Comparison of ENCODE assay signal across 16 cellular contexts in the genomic region with DNA sequence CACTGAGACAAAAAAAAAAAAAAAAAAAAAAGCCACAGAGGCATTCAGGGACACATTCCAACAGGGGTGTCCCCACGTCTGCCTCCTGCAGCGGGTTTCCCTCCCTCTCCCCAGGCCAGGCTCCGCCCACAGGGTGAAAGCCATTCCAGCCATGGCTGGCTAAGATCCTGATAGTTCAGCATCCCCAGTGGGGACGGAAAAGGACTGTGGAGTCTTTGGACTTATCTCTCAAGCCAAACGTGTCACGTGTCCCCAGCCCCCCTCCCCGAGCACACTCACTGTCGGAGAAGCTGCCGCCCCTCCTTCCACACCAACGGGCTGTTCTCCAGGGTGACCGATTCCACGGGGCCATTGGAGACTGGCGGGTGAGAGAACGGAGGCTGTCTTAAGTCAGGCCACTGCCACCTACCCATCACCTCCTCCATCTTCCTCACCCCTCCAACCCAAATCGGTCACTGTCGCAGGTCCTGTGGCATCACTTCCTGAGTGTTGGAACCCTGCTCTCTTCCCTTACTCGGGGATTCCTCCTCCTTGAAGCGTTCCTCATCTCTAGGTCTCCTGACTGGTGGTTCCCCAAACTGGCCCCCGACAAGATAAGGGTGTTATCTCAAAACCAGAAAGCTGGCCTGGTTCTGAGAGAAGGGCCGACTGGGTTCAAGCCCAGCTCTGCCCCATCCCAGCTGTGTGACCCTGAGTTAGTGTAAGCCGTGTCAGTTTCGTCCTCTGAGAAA. TPM values are rescaled to one million over a fixed set of nuclear protein-coding genes. Genes with fewer than 3 reads are reported as not detected.
A peak's percentile ranks its signal among the peaks of the same experiment; 100 is the strongest.
DNase-seq lines count a peak whose midpoint lies in the region; ATAC-seq, FAIRE-seq and TF ChIP-seq lines count a peak whose summit lies in the region.
"Had no signal": no experiment of that assay in that cellular context is flagged by ENCODE, and none has a peak within 500 bp of the region (broad histone marks: within the 10 kb centered on the region; RNA-seq: fewer than 3 reads in every experiment).

No MANE protein-coding gene starts in this region.

- DNase-seq in IMR-90 = no peak
- peak; percentile 87 for DNase-seq in kidney
- peak; percentile 55 for DNase-seq in testis
- no peak for DNase-seq in MM.1S
- no peak for DNase-seq in foreskin fibroblast
- DNase-seq in substantia nigra (lab: John Stamatoyannopoulos, UW) = no peak
- no peak for DNase-seq in SHP77 treated with DMSO at 0.1 percent for 48 hours (lab: John Stamatoyannopoulos, UW)
- DNase-seq: gastrocnemius medialis; NCI-H2081 treated with DMSO at 0.1 percent for 48 hours; NCI-H69; Peyer's patch; stimulated activated CD4-positive, alpha-beta T cell treated with anti-CD3 and anti-CD28 coated beads, Interleukin-15, amount 100 ng/mL, for 24 hours had no signal

- H3K14ac ChIP-seq in IMR-90 (replicated peaks; ENCODE audit: low read depth, low read length) = no peak overlapping the region

- H3K23ac ChIP-seq in IMR-90 (ENCODE audit: low read depth, low read length) = no peak overlapping the region

- BruUV-seq in IMR-90 (replicated peaks; lab: Mats Ljungman, UMichigan) = no TSS peak

- H2AK9ac ChIP-seq in IMR-90 (replicated peaks; ENCODE audit: low read depth, low read length, poor library complexity) = peak overlapping the region; percentile 33

- no peak overlapping the region for H3K18ac ChIP-seq in IMR-90 (ENCODE audit: low read depth, low read length)

- no peaks in the 10 kb centered on the region for H3K27me3 Mint-ChIP-seq in brain
- H3K27me3 Mint-ChIP-seq: activated T-helper 17 cell treated with anti-CD3 and anti-CD28 coated beads, Interleukin-2, amount 50 U/mL, for 72 hours had no signal

- H2BK15ac ChIP-seq in IMR-90 (ENCODE audit: low read depth, low read length) = no peak overlapping the region

- H2AFZ ChIP-seq in IMR-90 (replicated peaks; ENCODE audit: low read length, poor library complexity) (no peak overlapping the region), MM.1S (ENCODE audit: low read length) (no peak overlapping the region)

- H3K4me1 Mint-ChIP-seq in brain = peaks cover 24% of the 10 kb centered on the region

- 57% methylated on average over 10 of the region's 22 CpGs; no CpG with 5 or more reads in 1 of the 2 experiments for WGBS in IMR-90 (ENCODE audit: extremely low coverage in 2 of 2, insufficient read length in 1 of 2), 2 experiments
- WGBS in testis, 2 donors = 40 to 62% methylated on average over 18 to 22 of the region's 22 CpGs

- ATAC-seq in IMR-90 (ENCODE audit: low read depth) = peak; percentile 22; the same call in 1 of the 2 replicates
- ATAC-seq: activated T-helper 17 cell treated with anti-CD3 and anti-CD28 coated beads, Interleukin-2, amount 50 U/mL, for 72 hours; gastrocnemius medialis had no signal

- no peak overlapping the region for H4K5ac ChIP-seq in IMR-90 (ENCODE audit: low read depth, low read length)

- TF ChIP-seq POLR2A in IMR-90 (IDR thresholded peaks at IDR 0.05; ENCODE audit: low read depth, low read length) (no peak), testis (IDR thresholded peaks at IDR 0.05) (no peak)

- H3K4me3 Mint-ChIP-seq in brain = no peak overlapping the region
- H3K4me3 Mint-ChIP-seq: activated T-helper 17 cell treated with anti-CD3 and anti-CD28 coated beads, Interleukin-2, amount 50 U/mL, for 72 hours had no signal

- peaks cover 57% of the 10 kb centered on the region for H3K36me3 Mint-ChIP-seq in brain

- no peak overlapping the region for H2BK20ac ChIP-seq in IMR-90 (ENCODE audit: low read depth, low read length)

- H3K27me3 ChIP-seq in IMR-90 (ENCODE audit: control insufficient read depth, insufficient read depth, low read length) (no peaks in the 10 kb centered on the region), testis (no peaks in the 10 kb centered on the region), MM.1S (replicated peaks; ENCODE audit: insufficient read depth, low read length) (no peaks in the 10 kb centered on the region)
- H3K27me3 ChIP-seq: BLaER1 treated with 17β-estradiol and CSF1 and Interleukin-3, amounts not matched to agents 10 nM and 100 nM; gastrocnemius medialis; Peyer's patch had no signal

- H4K20me1 ChIP-seq in IMR-90 (ENCODE audit: insufficient read depth, low read length) (peaks cover 85% of the 10 kb centered on the region), MM.1S (ENCODE audit: insufficient read depth, low read length) (peaks cover 21% of the 10 kb centered on the region)

- H3K4ac ChIP-seq in IMR-90 (ENCODE audit: low read depth, low read length) = peak overlapping the region; percentile 11; the same call in 1 of the 2 replicates

- H2AK5ac ChIP-seq in IMR-90 (ENCODE audit: low read depth, low read length) = peak overlapping the region; percentile 36

- H3K9ac ChIP-seq in IMR-90 (ENCODE audit: low read depth, low read length) (no peak overlapping the region; the same call in 1 of the 2 replicates), kidney (ENCODE audit: low read length in 2 of 2) (no peak overlapping the region), MM.1S (ENCODE audit: low read length) (no peak overlapping the region)

- FAIRE-seq in kidney (lab: Jason Lieb, UNC) = no peak
- FAIRE-seq: islet of Langerhans had no signal

- H3K4me3 ChIP-seq in IMR-90 (ENCODE audit: insufficient read depth, low read depth, low read length) (no peak overlapping the region), kidney (ENCODE audit: low read length in 2 of 2) (no peak overlapping the region), testis (no peak overlapping the region), MM.1S (ENCODE audit: low read length) (no peak overlapping the region), foreskin fibroblast (ENCODE audit: low read depth in 1 of 2, low read length in 2 of 2) (no peak overlapping the region)
- H3K4me3 ChIP-seq: BLaER1 treated with 17β-estradiol and CSF1 and Interleukin-3, amounts not matched to agents 10 nM and 100 nM; gastrocnemius medialis; Peyer's patch had no signal

- H3K79me2 ChIP-seq in MM.1S (ENCODE audit: low read length) = peaks cover 84% of the 10 kb centered on the region

- H3K27ac Mint-ChIP-seq in brain = peak overlapping the region in 3 of 5 experiments; percentile 26 to 57 (median 43)
- H3K27ac Mint-ChIP-seq: activated T-helper 17 cell treated with anti-CD3 and anti-CD28 coated beads, Interleukin-2, amount 50 U/mL, for 72 hours had no signal

- TF ChIP-seq RAD21 in IMR-90 (IDR thresholded peaks at IDR 0.05; ENCODE audit: low read length) = no peak

- TF ChIP-seq CTCF in IMR-90 (conservative IDR thresholded peaks at IDR 0.05; ENCODE audit: low read depth, low read length) = no peak
- no peak for TF ChIP-seq CTCF in brain (conservative IDR thresholded peaks at IDR 0.05)
- no peak for TF ChIP-seq CTCF in kidney (IDR thresholded peaks at IDR 0.05; ENCODE audit: borderline replicate concordance, extremely low read depth, insufficient read depth)
- no peak for TF ChIP-seq CTCF in testis (IDR thresholded peaks at IDR 0.05)
- no peak for TF ChIP-seq CTCF in MM.1S (IDR thresholded peaks at IDR 0.05; ENCODE audit: low read length)
- no peak for TF ChIP-seq CTCF in foreskin fibroblast (IDR thresholded peaks at IDR 0.05; ENCODE audit: low read depth, low read length)

- dilution Hi-C loops in IMR-90 (cut with HindIII; ENCODE audit: low sequenced_read_pairs, unreplicated experiment) = no loop called here

- H3K9me2 ChIP-seq in MM.1S (replicated peaks; ENCODE audit: insufficient read depth, low read length) = no peaks in the 10 kb centered on the region

- no peaks in the 10 kb centered on the region for H3K9me3 Mint-ChIP-seq in brain
- H3K9me3 Mint-ChIP-seq: activated T-helper 17 cell treated with anti-CD3 and anti-CD28 coated beads, Interleukin-2, amount 50 U/mL, for 72 hours had no signal

- intact Hi-C loops in IMR-90 (cut with micrococcal nuclease) (no loop called here), kidney (cut with DNase I) (no loop called here), testis (cut with DNase I; ENCODE audit: low total_unique reads) (no loop called here)

- H3K9me1 ChIP-seq in IMR-90 (ENCODE audit: insufficient read depth, low read length) = peaks cover 30% of the 10 kb centered on the region

- H3K4me2 ChIP-seq in IMR-90 (ENCODE audit: low read depth, low read length) = no peak overlapping the region
- H3K4me2 ChIP-seq in MM.1S (ENCODE audit: low read depth, low read length) = no peak overlapping the region

- H3F3A ChIP-seq in MM.1S (ENCODE audit: insufficient read depth, low read length) = no peaks in the 10 kb centered on the region

- H4K8ac ChIP-seq in IMR-90 (ENCODE audit: low read depth in 2 of 2, low read length in 2 of 2) = peak overlapping the region in 1 of 2 experiments; percentile 12; a peak in 1 of 4 replicates

- no peak overlapping the region for H4K91ac ChIP-seq in IMR-90 (ENCODE audit: insufficient read depth, low read depth, low read length)

- H3K4me1 ChIP-seq in IMR-90 (ENCODE audit: control insufficient read depth, insufficient read depth, low read length) (peaks cover 32% of the 10 kb centered on the region), kidney (ENCODE audit: control insufficient read depth in 1 of 2, insufficient read depth in 1 of 2, low read depth in 1 of 2, low read length in 2 of 2) (peaks cover 0 to 5% of the 10 kb centered on the region in 2 donors), testis (peaks cover 21% of the 10 kb centered on the region), MM.1S (ENCODE audit: low read length) (no peaks in the 10 kb centered on the region)
- H3K4me1 ChIP-seq: Peyer's patch had no signal

- peaks cover 42 to 83% of the 10 kb centered on the region in 2 experiments for H3K79me1 ChIP-seq in IMR-90 (ENCODE audit: low read depth in 1 of 2, low read length in 2 of 2)

- in situ Hi-C loops in IMR-90 (cut with MboI; ENCODE audit: low sequenced_read_pairs) = no loop called here

- H3K56ac ChIP-seq in IMR-90 (ENCODE audit: extremely low read depth, insufficient read depth, low read length) = no peak overlapping the region

- POLR2A ChIA-PET in IMR-90 (lab: Charles Lee; ENCODE audit: unreplicated experiment) = no interaction called here

- H2BK5ac ChIP-seq in IMR-90 (ENCODE audit: low read depth, low read length, poor library complexity, severe bottlenecking) = no peak overlapping the region

- H3K27ac ChIP-seq in IMR-90 (ENCODE audit: insufficient read depth, low read length) = peak overlapping the region; percentile 19; the same call in 1 of the 2 replicates
- H3K27ac ChIP-seq in kidney (ENCODE audit: low read depth in 2 of 2, low read length in 2 of 2) = no peak overlapping the region
- H3K27ac ChIP-seq in testis = peak overlapping the region in 1 of 2 donors; percentile 15
- no peak overlapping the region for H3K27ac ChIP-seq in MM.1S (ENCODE audit: low read length)
- no peak overlapping the region for H3K27ac ChIP-seq in substantia nigra (ENCODE audit: low read depth, low read length, poor library complexity, severe bottlenecking)
- H3K27ac ChIP-seq: BLaER1 treated with 17β-estradiol and CSF1 and Interleukin-3, amounts not matched to agents 10 nM and 100 nM; Peyer's patch had no signal

- H3K9me3 ChIP-seq in IMR-90 (ENCODE audit: control insufficient read depth, insufficient read depth, low read length) (no peaks in the 10 kb centered on the region), kidney (ENCODE audit: control insufficient read depth in 1 of 2, low read length in 2 of 2) (no peaks in the 10 kb centered on the region), testis (no peaks in the 10 kb centered on the region), MM.1S (replicated peaks; ENCODE audit: insufficient read depth, low read length) (no peaks in the 10 kb centered on the region)
- H3K9me3 ChIP-seq: BLaER1 treated with 17β-estradiol and CSF1 and Interleukin-3, amounts not matched to agents 10 nM and 100 nM; gastrocnemius medialis; Peyer's patch had no signal

- no peak overlapping the region for H2BK120ac ChIP-seq in IMR-90 (ENCODE audit: low read depth, low read length)

- CTCF ChIA-PET in IMR-90 (lab: Yijun Ruan, JAX) = no interaction called here

- H3K36me3 ChIP-seq in IMR-90 (ENCODE audit: control insufficient read depth, insufficient read depth, low read length) (peaks cover 51% of the 10 kb centered on the region), kidney (ENCODE audit: control insufficient read depth in 1 of 2, insufficient read depth in 2 of 2, low read length in 2 of 2) (peaks cover 21 to 22% of the 10 kb centered on the region in 2 donors), testis (ENCODE audit: low read depth, missing control alignments) (no peaks in the 10 kb centered on the region), MM.1S (replicated peaks; ENCODE audit: insufficient read depth, low read length) (peaks cover 5% of the 10 kb centered on the region)

RNA-seq across cellular contexts. Expression of a gene that starts 9.1 kb away (rescaled TPM):
- total RNA-seq in IMR-90 (2012; rRNA removed) = 5.8 and 6.1 TPM in 2 replicates
- 25.3 and 28.5 TPM in 2 replicates for polyA plus RNA-seq in IMR-90 (2012; rRNA removed)
- polyA plus RNA-seq in IMR-90 (2012; cell fraction: cytosol; rRNA removed) = 22.3 and 36.1 TPM in 2 replicates
- polyA plus RNA-seq in IMR-90 (2012; cell fraction: nucleus; rRNA removed; ENCODE audit: low replicate concordance) = 50.3 and 64.5 TPM in 2 replicates
- 9.0 TPM for polyA plus RNA-seq in brain (ENCODE audit: insufficient read depth, low read depth, low replicate concordance)
- total RNA-seq in kidney = 20.5 TPM
- 11.8 TPM for polyA plus RNA-seq in kidney (ENCODE audit: insufficient read depth, low read depth, low replicate concordance)
- total RNA-seq in testis = 10 to 100 TPM; 33.0 to 37.2 TPM
- polyA plus RNA-seq in testis (ENCODE audit: insufficient read depth, low read depth, low replicate concordance) = 22.9 TPM

RNA-seq across cellular contexts. Expression of a gene that starts 9.5 kb away (rescaled TPM):
- 36.7 and 37.8 TPM in 2 replicates for total RNA-seq in IMR-90 (2012; rRNA removed)
- 112 and 127 TPM in 2 replicates for polyA plus RNA-seq in IMR-90 (2012; rRNA removed)
- 111 and 127 TPM in 2 replicates for polyA plus RNA-seq in IMR-90 (2012; cell fraction: cytosol; rRNA removed)
- 158 and 365 TPM in 2 replicates for polyA plus RNA-seq in IMR-90 (2012; cell fraction: nucleus; rRNA removed; ENCODE audit: low replicate concordance)
- 104 TPM for polyA plus RNA-seq in brain (ENCODE audit: insufficient read depth, low read depth, low replicate concordance)
- total RNA-seq in kidney = 74.9 TPM
- polyA plus RNA-seq in kidney (ENCODE audit: insufficient read depth, low read depth, low replicate concordance) = 31.5 TPM
- 100 to 1,000 TPM; 229 to 308 TPM for total RNA-seq in testis
- polyA plus RNA-seq in testis (ENCODE audit: insufficient read depth, low read depth, low replicate concordance) = 213 TPM

RNA-seq across cellular contexts. Expression of a gene that starts 19.8 kb away (rescaled TPM):
- 9.9 and 10.0 TPM in 2 replicates for total RNA-seq in IMR-90 (2012; rRNA removed)
- polyA plus RNA-seq in IMR-90 (2012; rRNA removed) = 18.8 and 19.6 TPM in 2 replicates
- 8.8 and 25.6 TPM in 2 replicates for polyA plus RNA-seq in IMR-90 (2012; cell fraction: cytosol; rRNA removed)
- 44.4 and 97.9 TPM in 2 replicates for polyA plus RNA-seq in IMR-90 (2012; cell fraction: nucleus; rRNA removed; ENCODE audit: low replicate concordance)
- 42.0 TPM for polyA plus RNA-seq in brain (ENCODE audit: insufficient read depth, low read depth, low replicate concordance)
- 69.8 TPM for total RNA-seq in kidney
- polyA plus RNA-seq in kidney (ENCODE audit: insufficient read depth, low read depth, low replicate concordance) = 26.7 TPM
- total RNA-seq in testis = 10 to 100 TPM; 25.6 to 35.4 TPM
- 22.6 TPM for polyA plus RNA-seq in testis (ENCODE audit: insufficient read depth, low read depth, low replicate concordance)

RNA-seq across cellular contexts. Expression of a gene that starts 51.7 kb away (rescaled TPM):
- total RNA-seq in IMR-90 (2012; rRNA removed) (105 and 142 TPM in 2 replicates), kidney (93.9 TPM), testis (10 to 100 TPM; 58.1 to 69.9 TPM)
- polyA plus RNA-seq in IMR-90 (2012; rRNA removed) (155 and 171 TPM in 2 replicates), brain (ENCODE audit: insufficient read depth, low read depth, low replicate concordance) (175 TPM), kidney (ENCODE audit: insufficient read depth, low read depth, low replicate concordance) (42.1 TPM), testis (ENCODE audit: insufficient read depth, low read depth, low replicate concordance) (91.0 TPM)
- 117 and 213 TPM in 2 replicates for polyA plus RNA-seq in IMR-90 (2012; cell fraction: cytosol; rRNA removed)
- polyA plus RNA-seq in IMR-90 (2012; cell fraction: nucleus; rRNA removed; ENCODE audit: low replicate concordance) = 88.4 and 128 TPM in 2 replicates

Comparison
In these comparisons a context has a peak if more than half of its experiments do, and no peak if none do; other contexts are left out.
1. DNase-seq: peak in kidney (single experiment) and testis (single experiment); none in IMR-90 (single experiment), MM.1S (single experiment), foreskin fibroblast (0 of 2), substantia nigra (0 of 49) and SHP77 treated with DMSO at 0.1 percent for 48 hours (single experiment).